In genomic region chr19:1125601-1126533, GRCh38 we compare ENCODE assay signal across 12 cellular contexts. TPM values are rescaled to one million over a fixed set of nuclear protein-coding genes. Genes with fewer than 3 reads are reported as not detected.
A peak's percentile ranks its signal among the peaks of the same experiment; 100 is the strongest.
DNase-seq lines count a peak whose midpoint lies in the region; ATAC-seq and TF ChIP-seq lines count a peak whose summit lies in the region.
"Had no signal": no experiment of that assay in that cellular context is flagged by ENCODE, and none has a peak within 500 bp of the region (broad histone marks: within the 10 kb centered on the region; RNA-seq: fewer than 3 reads in every experiment).

No MANE protein-coding gene starts in this region.

- DNase-seq in HCT116 (ENCODE audit: low read depth, low spot score), result no peak
- DNase-seq in SK-MEL-5 (ENCODE audit: low read depth, low spot score), result peak; percentile 7
- peak; percentile 83 for DNase-seq in dermis blood vessel endothelial cell
- DNase-seq in COLO829 (ENCODE audit: low spot score), result no peak
- no peak for DNase-seq in NOMO-1 treated with dmso at 0.1 percent for 144 hours (lab: John Stamatoyannopoulos, UW; ENCODE audit: unreplicated experiment)
- DNase-seq in stimulated activated naive CD4-positive, alpha-beta T cell treated with Interleukin-2 at 50 U/mL for 16 hours (lab: John Stamatoyannopoulos, UW), result no peak
- DNase-seq: cerebellar nuclear complex, NCI-H446 treated with DMSO at 0.1 percent for 48 hours, retina had no signal

- no peak for TF ChIP-seq CTCF in HCT116 (IDR thresholded peaks at IDR 0.05 in 2 of 3, conservative IDR thresholded peaks at IDR 0.05 in 1 of 3; ENCODE audit: borderline replicate concordance in 1 of 3, insufficient read depth in 1 of 3, low read depth in 2 of 3, low read length in 2 of 3)

- no TSS peak for BruUV-seq in HCT116 (replicated peaks; lab: Mats Ljungman, UMichigan)

- no peak overlapping the region for H3K4me3 ChIP-seq in HCT116 (replicated peaks in 1 of 2; ENCODE audit: low read depth in 1 of 2, low read length in 2 of 2)
- no peak overlapping the region for H3K4me3 ChIP-seq in skin epidermis
- H3K4me3 ChIP-seq: suprapubic skin had no signal

- TF ChIP-seq RAD21 in HCT116 (IDR thresholded peaks at IDR 0.05; ENCODE audit: low read depth), result no peak

- H3K27me3 ChIP-seq in HCT116 (ENCODE audit: insufficient read depth, low read length), result no peaks in the 10 kb centered on the region
- H3K27me3 ChIP-seq: suprapubic skin had no signal

- peaks cover 0 to 17% of the 10 kb centered on the region in 2 experiments; a peak in 3 of 4 replicates for H3K4me1 ChIP-seq in HCT116 (ENCODE audit: control insufficient read depth in 1 of 2, insufficient read depth in 2 of 2, low read length in 2 of 2)

- no peak for TF ChIP-seq POLR2A in HCT116 (IDR thresholded peaks at IDR 0.05; ENCODE audit: borderline replicate concordance, extremely low read depth, insufficient read depth, insufficient read length)

- H3K4me2 ChIP-seq in HCT116 (ENCODE audit: low read length), result no peak overlapping the region

- in situ Hi-C loops in SK-MEL-5 (cut with HindIII; ENCODE audit: low pct_unique_long_range_greater_than_20kb, low sequenced_read_pairs), result no loop called here

- POLR2A ChIA-PET in HCT116 (lab: Charles Lee), result no interaction called here

- peaks cover 12 to 37% of the 10 kb centered on the region in 2 experiments; a peak in 3 of 4 replicates for H3K36me3 ChIP-seq in HCT116 (ENCODE audit: control insufficient read depth in 1 of 2, insufficient read depth in 2 of 2, low read length in 2 of 2)

- H3K9ac ChIP-seq in HCT116 (ENCODE audit: low read length), result no peak overlapping the region

- H2AFZ ChIP-seq in HCT116 (ENCODE audit: low read depth, low read length, poor library complexity, severe bottlenecking), result no peak overlapping the region

- peak overlapping the region; percentile 35; the same call in 1 of the 2 replicates for H3K27ac ChIP-seq in HCT116 (ENCODE audit: low read depth, low read length)
- peak overlapping the region in 18 of 21 experiments; percentile 0 to 75 (median 54) for H3K27ac ChIP-seq in skin epidermis
- H3K27ac ChIP-seq: suprapubic skin had no signal

- no peaks in the 10 kb centered on the region for H4K20me1 ChIP-seq in HCT116 (ENCODE audit: insufficient read depth)

- CTCF ChIA-PET in HCT116 (lab: Charles Lee), result no interaction called here

- H3K9me2 ChIP-seq in HCT116 (ENCODE audit: insufficient read depth), result no peaks in the 10 kb centered on the region

- intact Hi-C loops in HCT116 (cut with micrococcal nuclease), result no loop called here

- no peak for ATAC-seq in HCT116
- ATAC-seq: esophagus mucosa had no signal

- H3K9me3 ChIP-seq in HCT116 (ENCODE audit: control insufficient read depth in 1 of 2, insufficient read depth in 1 of 2, low read depth in 1 of 2, low read length in 2 of 2), result no peaks in the 10 kb centered on the region
- H3K9me3 ChIP-seq: suprapubic skin had no signal

- H3K79me2 ChIP-seq in HCT116 (ENCODE audit: insufficient read depth, low read length), result peaks cover 19% of the 10 kb centered on the region; the same call in 1 of the 2 replicates

- RAD21 ChIA-PET in HCT116 (lab: Charles Lee; ENCODE audit: low non-redundant PET in 1 of 2, low total read pairs in 2 of 2, uncharacterized antibody in 2 of 2, unreplicated experiment in 2 of 2), result interaction anchor here in 1 of 2 experiments (0.6 kb wide), 1 partner anchor 76 kb away, joined by 6 read pairs; no protein-coding TSS in a partner anchor

TF ChIP-seq in HCT116, 20 proteins besides CTCF, POLR2A, EP300 and RAD21:
- TF ChIP-seq JUND (IDR thresholded peaks at IDR 0.05) (no peak), POLR2AphosphoS5 (IDR thresholded peaks at IDR 0.05; ENCODE audit: low read depth, low read length) (no peak), FOSL1 (IDR thresholded peaks at IDR 0.05; ENCODE audit: low read depth) (no peak)

RNA-seq across cellular contexts. Expression of gene GPX4, which starts 22.1 kb away (rescaled TPM):
- total RNA-seq in HCT116 (2021; ENCODE audit: unreplicated experiment) (481 TPM), dermis blood vessel endothelial cell (281 and 591 TPM in 2 replicates)
- 810 and 823 TPM in 2 replicates for polyA plus RNA-seq in HCT116 (2012)
- 252 and 258 TPM in 2 replicates for total RNA-seq in SK-MEL-5 (2014; rRNA removed; shearing (Covaris generic))
- polyA plus RNA-seq in SK-MEL-5 (2015; cell fraction: cytosol; rRNA removed), result 521 and 553 TPM in 2 replicates
- polyA plus RNA-seq in SK-MEL-5 (2015; cell fraction: nucleus; rRNA removed), result 111 and 126 TPM in 2 replicates

RNA-seq across cellular contexts. Expression of gene POLR2E, which starts 30.7 kb away (rescaled TPM):
- total RNA-seq in HCT116 (2021; ENCODE audit: unreplicated experiment), result 281 TPM
- 280 and 302 TPM in 2 replicates for polyA plus RNA-seq in HCT116 (2012)
- total RNA-seq in SK-MEL-5 (2014; rRNA removed; shearing (Covaris generic)), result 132 and 150 TPM in 2 replicates
- 289 and 360 TPM in 2 replicates for polyA plus RNA-seq in SK-MEL-5 (2015; cell fraction: cytosol; rRNA removed)
- polyA plus RNA-seq in SK-MEL-5 (2015; cell fraction: nucleus; rRNA removed), result 51.1 and 67.3 TPM in 2 replicates
- 71.5 and 193 TPM in 2 replicates for total RNA-seq in dermis blood vessel endothelial cell

RNA-seq across cellular contexts. Expression of gene SBNO2, which starts 48.2 kb away (rescaled TPM):
- total RNA-seq in HCT116 (2021; ENCODE audit: unreplicated experiment) (66.4 TPM), dermis blood vessel endothelial cell (37.1 and 52.2 TPM in 2 replicates)
- polyA plus RNA-seq in HCT116 (2012), result 35.8 and 46.2 TPM in 2 replicates
- 18.8 and 21.1 TPM in 2 replicates for total RNA-seq in SK-MEL-5 (2014; rRNA removed; shearing (Covaris generic))
- polyA plus RNA-seq in SK-MEL-5 (2015; cell fraction: cytosol; rRNA removed), result 57.0 and 67.3 TPM in 2 replicates
- 97.6 and 133 TPM in 2 replicates for polyA plus RNA-seq in SK-MEL-5 (2015; cell fraction: nucleus; rRNA removed)

RNA-seq across cellular contexts. Expression of gene ARHGAP45, which starts 58.9 kb away (rescaled TPM):
- 30.4 TPM for total RNA-seq in HCT116 (2021; ENCODE audit: unreplicated experiment)
- polyA plus RNA-seq in HCT116 (2012), result 26.5 and 29.8 TPM in 2 replicates
- 3.3 and 4.9 TPM in 2 replicates for total RNA-seq in SK-MEL-5 (2014; rRNA removed; shearing (Covaris generic))
- 1.7 and 2.3 TPM in 2 replicates for polyA plus RNA-seq in SK-MEL-5 (2015; cell fraction: cytosol; rRNA removed)
- 1.2 and 3.1 TPM in 2 replicates for polyA plus RNA-seq in SK-MEL-5 (2015; cell fraction: nucleus; rRNA removed)
- 40.3 and 55.5 TPM in 2 replicates for total RNA-seq in dermis blood vessel endothelial cell

Comparison
In these comparisons a context has a peak if more than half of its experiments do, and no peak if none do; other contexts are left out.
1. DNase-seq: peak in SK-MEL-5 (single experiment) and dermis blood vessel endothelial cell (single experiment); none in HCT116 (single experiment), COLO829 (single experiment), NOMO-1 treated with dmso at 0.1 percent for 144 hours (single experiment) and stimulated activated naive CD4-positive, alpha-beta T cell treated with Interleukin-2 at 50 U/mL for 16 hours (single experiment).